ENCODE assay signal across 9 cellular contexts in genomic region chr4:181528570-181529184, GRCh38.
A peak's percentile ranks its signal among the peaks of the same experiment; 100 is the strongest.
DNase-seq lines count a peak whose midpoint lies in the region; ATAC-seq and TF ChIP-seq lines count a peak whose summit lies in the region.
"Had no signal": no experiment of that assay in that cellular context is flagged by ENCODE, and none has a peak within 500 bp of the region (broad histone marks: within the 10 kb centered on the region; RNA-seq: fewer than 3 reads in every experiment).

No MANE protein-coding gene starts in this region.

- H4K91ac ChIP-seq in H9 (ENCODE audit: insufficient read length, low read depth, low read length), result no peak overlapping the region

- no peak overlapping the region for H3K4me3 Mint-ChIP-seq in H9
- no peak overlapping the region for H3K4me3 Mint-ChIP-seq in T-helper 2 cell treated with Interferon-gamma antibody and Interleukin-4, amounts not matched to agents 5 μg/mL and 100 μg/mL, for 36 hours

- no peak for ATAC-seq in omental fat pad (ENCODE audit: low FRiP score)

- no peak overlapping the region for H2AFZ ChIP-seq in H9 (ENCODE audit: low read length)

- H3K36me3 Mint-ChIP-seq in H9 (ENCODE audit: insufficient read depth in 1 of 3, low read depth in 3 of 3), result no peaks in the 10 kb centered on the region
- no peaks in the 10 kb centered on the region for H3K36me3 Mint-ChIP-seq in T-helper 2 cell treated with Interferon-gamma antibody and Interleukin-4, amounts not matched to agents 5 μg/mL and 100 μg/mL, for 36 hours (ENCODE audit: low read depth)

- H3K4me1 Mint-ChIP-seq in H9, result peaks cover 12 to 15% of the 10 kb centered on the region in 2 experiments
- no peaks in the 10 kb centered on the region for H3K4me1 Mint-ChIP-seq in T-helper 2 cell treated with Interferon-gamma antibody and Interleukin-4, amounts not matched to agents 5 μg/mL and 100 μg/mL, for 36 hours (ENCODE audit: low read depth)

- H3K36me3 ChIP-seq in effector memory CD4-positive, alpha-beta T cell (ENCODE audit: control insufficient read depth, insufficient read depth, low read length), result no peaks in the 10 kb centered on the region
- H3K36me3 ChIP-seq: neutrophil had no signal

- no peaks in the 10 kb centered on the region for H3K9me3 Mint-ChIP-seq in H9
- no peaks in the 10 kb centered on the region for H3K9me3 Mint-ChIP-seq in T-helper 2 cell treated with Interferon-gamma antibody and Interleukin-4, amounts not matched to agents 5 μg/mL and 100 μg/mL, for 36 hours

- no peak overlapping the region for H3K4me2 ChIP-seq in H9 (ENCODE audit: insufficient read depth, insufficient read length, low read length)

- H3K27me3 ChIP-seq in H9 (ENCODE audit: insufficient read depth, low read length), result no peaks in the 10 kb centered on the region
- no peaks in the 10 kb centered on the region for H3K27me3 ChIP-seq in effector memory CD4-positive, alpha-beta T cell (replicated peaks; ENCODE audit: control insufficient read depth, insufficient read depth, low read length, poor library complexity, severe bottlenecking)
- H3K27me3 ChIP-seq: neutrophil had no signal

- H3K27me3 Mint-ChIP-seq in H9 (ENCODE audit: low read depth), result peaks cover 1% of the 10 kb centered on the region; the same call in 1 of the 2 replicates
- H3K27me3 Mint-ChIP-seq in T-helper 2 cell treated with Interferon-gamma antibody and Interleukin-4, amounts not matched to agents 5 μg/mL and 100 μg/mL, for 36 hours (ENCODE audit: low read depth), result no peaks in the 10 kb centered on the region

- H2BK20ac ChIP-seq in H9 (ENCODE audit: low read depth, low read length, poor library complexity, severe bottlenecking), result no peak overlapping the region

- H4K5ac ChIP-seq in H9 (ENCODE audit: insufficient read length, low read depth, low read length), result no peak overlapping the region

- H3K14ac ChIP-seq in H9 (ENCODE audit: insufficient read depth, low read length), result no peak overlapping the region

- H3K79me1 ChIP-seq in H9 (ENCODE audit: insufficient read depth, low read depth, low read length, poor library complexity, severe bottlenecking), result no peaks in the 10 kb centered on the region

- no peak for TF ChIP-seq POLR2A in NB4 (IDR thresholded peaks at IDR 0.05; ENCODE audit: extremely low read depth, insufficient read length)

- H3K4me3 ChIP-seq in NB4 (ENCODE audit: low read depth, low read length), result no peak overlapping the region
- no peak overlapping the region for H3K4me3 ChIP-seq in fibroblast of pulmonary artery (replicated peaks; ENCODE audit: low read depth, low read length)
- H3K4me3 ChIP-seq in effector memory CD4-positive, alpha-beta T cell (ENCODE audit: insufficient read depth, low read depth, low read length, poor library complexity, severe bottlenecking), result no peak overlapping the region

- H3K27ac Mint-ChIP-seq in H9, result no peak overlapping the region
- H3K27ac Mint-ChIP-seq in T-helper 2 cell treated with Interferon-gamma antibody and Interleukin-4, amounts not matched to agents 5 μg/mL and 100 μg/mL, for 36 hours, result no peak overlapping the region

- H3K79me2 ChIP-seq in H9 (ENCODE audit: insufficient read depth, low read length), result no peaks in the 10 kb centered on the region

- H4K8ac ChIP-seq in H9 (replicated peaks; ENCODE audit: insufficient read length, low read depth, low read length), result no peak overlapping the region

- H3K9me3 ChIP-seq in H9 (ENCODE audit: control insufficient read depth, low read depth, low read length), result no peaks in the 10 kb centered on the region
- H3K9me3 ChIP-seq in effector memory CD4-positive, alpha-beta T cell (ENCODE audit: control insufficient read depth, low read length), result no peaks in the 10 kb centered on the region
- H3K9me3 ChIP-seq: neutrophil had no signal

- no peak overlapping the region for H2BK15ac ChIP-seq in H9 (ENCODE audit: low read depth, low read length)

- H3K9ac ChIP-seq in H9 (ENCODE audit: extremely low read depth, insufficient read length, low read length), result no peak overlapping the region

- H2BK120ac ChIP-seq in H9 (ENCODE audit: low read depth, low read length, poor library complexity, severe bottlenecking), result no peak overlapping the region

- TF ChIP-seq CTCF in H9 (conservative IDR thresholded peaks at IDR 0.05) (peak; percentile 96), NB4 (IDR thresholded peaks at IDR 0.05; ENCODE audit: low read depth, low read length) (peak; percentile 91), fibroblast of pulmonary artery (IDR thresholded peaks at IDR 0.05; ENCODE audit: low read length, missing control alignments) (peak; percentile 93), omental fat pad (IDR thresholded peaks at IDR 0.05) (peak in 1 of 3 donors; percentile 8)

- no peak overlapping the region for H3K4ac ChIP-seq in H9 (ENCODE audit: low read depth, low read length)

- H2BK12ac ChIP-seq in H9 (ENCODE audit: insufficient read length, low read depth, low read length), result no peak overlapping the region

- no peak overlapping the region for H3T11ph ChIP-seq in H9 (ENCODE audit: low read length)

- H3K4me1 ChIP-seq in H9 (ENCODE audit: insufficient read depth, low read length), result 0 out of 2 replicates have a peak, but pooled peaks cover under 1% of the 10 kb centered on the region
- no peaks in the 10 kb centered on the region for H3K4me1 ChIP-seq in effector memory CD4-positive, alpha-beta T cell (ENCODE audit: control insufficient read depth, insufficient read depth, low read length, poor library complexity, severe bottlenecking)

- no peak overlapping the region for H3K56ac ChIP-seq in H9 (ENCODE audit: insufficient read length, low read depth, low read length)

- no peak overlapping the region for H3K23ac ChIP-seq in H9 (ENCODE audit: insufficient read length, low read depth, low read length)

- no CpG with 5 or more reads among the region's 4 CpGs for WGBS in H9 (ENCODE audit: extremely low coverage, insufficient read length, low lambda C conversion rate)

- no peak overlapping the region for H3K18ac ChIP-seq in H9 (ENCODE audit: insufficient read length, low read depth, low read length)

- H4K20me1 ChIP-seq in H9 (ENCODE audit: control insufficient read depth, insufficient read depth, insufficient read length), result no peaks in the 10 kb centered on the region

- no peaks in the 10 kb centered on the region for H3K23me2 ChIP-seq in H9 (ENCODE audit: insufficient read length, low read depth, low read length, poor library complexity, severe bottlenecking)

- peak; percentile 18 for DNase-seq in stimulated activated CD4-positive, alpha-beta T cell treated with anti-CD3 and anti-CD28 coated beads, Interleukin-1b, Interleukin-23, amount 100 ng/mL, for 48 hours
- DNase-seq in stimulated activated CD4-positive, alpha-beta T cell treated with anti-CD3 and anti-CD28 coated beads, Interleukin-4, amount 100 ng/mL, for 24 hours, result no peak
- DNase-seq in H9 (peak; percentile 85), NB4 (ENCODE audit: low read depth) (peak; percentile 48), fibroblast of pulmonary artery (ENCODE audit: low read depth) (peak; percentile 73), omental fat pad (ENCODE audit: low spot score) (peak; percentile 26)
- DNase-seq in T-helper 2 cell treated with Interferon-gamma antibody and Interleukin-4, amounts not matched to agents 5 μg/mL and 100 μg/mL, for 36 hours (ENCODE audit: low spot score), result peak; percentile 7
- DNase-seq in effector memory CD4-positive, alpha-beta T cell, result no peak

- H2BK5ac ChIP-seq in H9 (ENCODE audit: insufficient read length, low read length), result no peak overlapping the region

- H3K27ac ChIP-seq in H9 (ENCODE audit: insufficient read length, low read depth, low read length), result no peak overlapping the region
- no peak overlapping the region for H3K27ac ChIP-seq in effector memory CD4-positive, alpha-beta T cell (ENCODE audit: insufficient read depth, low read length, poor library complexity, severe bottlenecking)
- H3K27ac ChIP-seq: neutrophil had no signal

- H2AK5ac ChIP-seq in H9 (ENCODE audit: insufficient read length, low read length), result no peak overlapping the region

Comparison
In these comparisons a context has a peak if more than half of its experiments do, and no peak if none do; other contexts are left out.
1. DNase-seq: peak in stimulated activated CD4-positive, alpha-beta T cell treated with anti-CD3 and anti-CD28 coated beads, Interleukin-1b, Interleukin-23, amount 100 ng/mL, for 48 hours (single experiment), H9 (single experiment), NB4 (single experiment), T-helper 2 cell treated with Interferon-gamma antibody and Interleukin-4, amounts not matched to agents 5 μg/mL and 100 μg/mL, for 36 hours (single experiment), fibroblast of pulmonary artery (single experiment) and omental fat pad (single experiment); none in stimulated activated CD4-positive, alpha-beta T cell treated with anti-CD3 and anti-CD28 coated beads, Interleukin-4, amount 100 ng/mL, for 24 hours (single experiment) and effector memory CD4-positive, alpha-beta T cell (0 of 3).